ENCODE assay signal across 29 cellular contexts in genomic region chr6:73954843-73955242, GRCh38.
"Had no signal": no experiment of that assay in that cellular context is flagged by ENCODE, and none has a peak within 500 bp of the region (broad histone marks: within the 10 kb centered on the region; RNA-seq: fewer than 3 reads in every experiment).

No MANE protein-coding gene starts in this region.

- H3K27me3 ChIP-seq: ascending aorta, cardiac muscle cell, colonic mucosa, SJCRH30 had no signal

- ATAC-seq: activated CD8-positive, alpha-beta memory T cell treated with anti-CD3 and anti-CD28 coated beads, Interleukin-2, amount 10 ng/mL, durations not matched to agents 7 days and 5 days; Panc1 had no signal

- H3K4me1 ChIP-seq: ascending aorta, colonic mucosa, SJCRH30 had no signal

- H3K9me3 ChIP-seq: ascending aorta, colonic mucosa, SJCRH30 had no signal

- H3K36me3 ChIP-seq: ascending aorta, cardiac muscle cell, colonic mucosa, SJCRH30, WERI-Rb-1 had no signal

- H3K4me3 ChIP-seq: ascending aorta, cardiac muscle cell, colonic mucosa, SJCRH30, SK-N-MC had no signal

- DNase-seq: activated CD4-positive, alpha-beta memory T cell treated with anti-CD3 and anti-CD28 coated beads, Interleukin-2, amount 10 ng/mL, durations not matched to agents 7 days and 5 days; activated CD4-positive, alpha-beta T cell treated with anti-CD3 and anti-CD28 coated beads for 1 hour; activated CD4-positive, alpha-beta T cell treated with anti-CD3 and anti-CD28 coated beads for 48 hours; activated CD4-positive, CD25-positive, alpha-beta regulatory T cell; activated CD8-positive, alpha-beta memory T cell treated with anti-CD3 and anti-CD28 coated beads for 24 hours; activated CD8-positive, alpha-beta memory T cell treated with anti-CD3 and anti-CD28 coated beads, Interleukin-2, amount 10 ng/mL, durations not matched to agents 7 days and 5 days; activated CD8-positive, alpha-beta memory T cell treated with anti-CD3 and anti-CD28 coated beads, Interleukin-2, amount 50 U/mL, for 48 hours; activated effector memory CD4-positive, alpha-beta T cell treated with Interleukin-2 at 50 U/mL for 16 hours; activated naive CD4-positive, alpha-beta T cell treated with anti-CD3 and anti-CD28 coated beads, Interleukin-2, amount 50 U/mL, for 16 hours; activated naive CD8-positive, alpha-beta T cell treated with anti-CD3 and anti-CD28 coated beads for 36 hours; activated T-cell treated with anti-CD3 and anti-CD28 coated beads, Interleukin-2, amount 50 U/mL, for 48 hours; amygdala; colonic mucosa; MM.1S; MV-4-11; NCI-H1105; NCI-H1417 treated with DMSO at 0.1 percent for 48 hours; NCI-H2081; NCI-H446; NCI-H526 treated with DMSO at 0.1 percent for 48 hours; NCI-H774; SHP77; SJCRH30; T1000; WERI-Rb-1 had no signal
